12 cellular contexts compared by ENCODE assay signal in genomic region chr11:120236169-120237107, GRCh38. TPM values are rescaled to one million over a fixed set of nuclear protein-coding genes. Genes with fewer than 3 reads are reported as not detected.
A peak's percentile ranks its signal among the peaks of the same experiment; 100 is the strongest.
DNase-seq lines count a peak whose midpoint lies in the region; ATAC-seq and TF ChIP-seq lines count a peak whose summit lies in the region.
"Had no signal": no experiment of that assay in that cellular context is flagged by ENCODE, and none has a peak within 500 bp of the region (broad histone marks: within the 10 kb centered on the region; RNA-seq: fewer than 3 reads in every experiment).

No MANE protein-coding gene starts in this region.

- no peaks in the 10 kb centered on the region for H3K36me3 ChIP-seq in Karpas-422 (ENCODE audit: insufficient read depth, low read length)
- no peaks in the 10 kb centered on the region for H3K36me3 ChIP-seq in upper lobe of left lung
- H3K36me3 ChIP-seq: gastrocnemius medialis had no signal

- peaks cover 6% of the 10 kb centered on the region for H3K4me1 Mint-ChIP-seq in activated naive CD8-positive, alpha-beta T cell treated with anti-CD3 and anti-CD28 coated beads for 36 hours

- DNase-seq in GM12865 (ENCODE audit: low read depth) = peak; percentile 19
- DNase-seq in Karpas-422 = peak; percentile 56
- no peak for DNase-seq in activated naive CD8-positive, alpha-beta T cell treated with anti-CD3 and anti-CD28 coated beads for 36 hours
- DNase-seq in kidney tubule cell (ENCODE audit: low spot score) = peak; percentile 86
- DNase-seq in COLO829 (ENCODE audit: low spot score) = no peak
- no peak for DNase-seq in upper lobe of left lung
- no peak for DNase-seq in amygdala (lab: John Stamatoyannopoulos, UW)
- DNase-seq: gastrocnemius medialis, NCI-H1105, testis had no signal

- ATAC-seq in upper lobe of left lung (ENCODE audit: low FRiP score in 2 of 2) = no peak
- ATAC-seq in GM21529 (IDR thresholded peaks at IDR 0.05; ENCODE audit: unreplicated experiment) = no peak
- ATAC-seq: gastrocnemius medialis had no signal

- H3K9ac ChIP-seq in Karpas-422 (ENCODE audit: low read length) = no peak overlapping the region

- TF ChIP-seq POLR2A in upper lobe of left lung (IDR thresholded peaks at IDR 0.05) = no peak

- no peak for TF ChIP-seq EP300 in upper lobe of left lung (IDR thresholded peaks at IDR 0.05)

- no peaks in the 10 kb centered on the region for H3K9me2 ChIP-seq in Karpas-422 (replicated peaks; ENCODE audit: insufficient read depth, low read length)

- H3K27ac ChIP-seq in Karpas-422 (ENCODE audit: low read length) (no peak overlapping the region), upper lobe of left lung (no peak overlapping the region)
- H3K27ac ChIP-seq: gastrocnemius medialis, psoas muscle, testis had no signal

- no peak overlapping the region for H3K4me3 Mint-ChIP-seq in activated naive CD8-positive, alpha-beta T cell treated with anti-CD3 and anti-CD28 coated beads for 36 hours

- no peak overlapping the region for H3K4me3 ChIP-seq in GM12865 (ENCODE audit: low read depth, low read length)
- no peak overlapping the region for H3K4me3 ChIP-seq in Karpas-422 (ENCODE audit: low read length)
- no peak overlapping the region for H3K4me3 ChIP-seq in upper lobe of left lung
- H3K4me3 ChIP-seq: gastrocnemius medialis, psoas muscle, testis had no signal

- 41 to 45% methylated on average over 5 of the region's 5 CpGs for WGBS in upper lobe of left lung, 2 donors

- H3K4me1 ChIP-seq in Karpas-422 (ENCODE audit: low read length) = peaks cover 22% of the 10 kb centered on the region
- H3K4me1 ChIP-seq in upper lobe of left lung = peaks cover 0 to 10% (median 5%) of the 10 kb centered on the region in 4 donors
- H3K4me1 ChIP-seq: psoas muscle, testis had no signal

- H3K27me3 ChIP-seq in Karpas-422 (ENCODE audit: low read length) (no peaks in the 10 kb centered on the region), upper lobe of left lung (peaks cover 0 to 8% (median 7%) of the 10 kb centered on the region in 4 donors)
- H3K27me3 ChIP-seq: testis had no signal

- no peaks in the 10 kb centered on the region for H3K79me2 ChIP-seq in Karpas-422 (ENCODE audit: low read length)

- H3K36me3 Mint-ChIP-seq in activated naive CD8-positive, alpha-beta T cell treated with anti-CD3 and anti-CD28 coated beads for 36 hours = no peaks in the 10 kb centered on the region

- no peaks in the 10 kb centered on the region for H4K20me1 ChIP-seq in Karpas-422 (ENCODE audit: insufficient read depth, low read depth, low read length)

- peaks cover 65% of the 10 kb centered on the region for H3K27me3 Mint-ChIP-seq in activated naive CD8-positive, alpha-beta T cell treated with anti-CD3 and anti-CD28 coated beads for 36 hours

- no peak overlapping the region for H2AFZ ChIP-seq in Karpas-422 (ENCODE audit: low read length)

- TF ChIP-seq CTCF in GM12865 (IDR thresholded peaks at IDR 0.05; ENCODE audit: insufficient read depth, low read depth, low read length, missing control alignments) (no peak), upper lobe of left lung (IDR thresholded peaks at IDR 0.05) (no peak)

- H3K27ac Mint-ChIP-seq in activated naive CD8-positive, alpha-beta T cell treated with anti-CD3 and anti-CD28 coated beads for 36 hours = peak overlapping the region; percentile 63

- peak overlapping the region; percentile 44 for H3K4me2 ChIP-seq in Karpas-422 (ENCODE audit: low read depth, low read length, poor library complexity, severe bottlenecking)

- no peaks in the 10 kb centered on the region for H3K9me3 Mint-ChIP-seq in activated naive CD8-positive, alpha-beta T cell treated with anti-CD3 and anti-CD28 coated beads for 36 hours

- no peaks in the 10 kb centered on the region for H3K9me3 ChIP-seq in Karpas-422 (ENCODE audit: low read length)
- no peaks in the 10 kb centered on the region for H3K9me3 ChIP-seq in upper lobe of left lung
- H3K9me3 ChIP-seq: gastrocnemius medialis, psoas muscle, testis had no signal

RNA-seq across cellular contexts. Expression of gene POU2F3, which starts 3.5 kb away (rescaled TPM):
- total RNA-seq in Karpas-422 (2014; rRNA removed; shearing (Covaris generic); ENCODE audit: low replicate concordance) = 0.11 TPM in 1 of 2 replicates, not detected in the other
- total RNA-seq in activated naive CD8-positive, alpha-beta T cell treated with anti-CD3 and anti-CD28 coated beads for 36 hours = not detected
- 10 to 100 TPM in 1 of 6 donors, 1 to 10 TPM in 5; 1.7 to 21.0 (median 3.5) TPM for total RNA-seq in upper lobe of left lung
- total RNA-seq: gastrocnemius medialis, psoas muscle had no signal

RNA-seq across cellular contexts. Expression of gene OAF, which starts 25.6 kb away (rescaled TPM):
- 0.30 and 1.4 TPM in 2 replicates for total RNA-seq in Karpas-422 (2014; rRNA removed; shearing (Covaris generic); ENCODE audit: low replicate concordance)
- 1 to 10 TPM; 3.0 to 3.6 TPM for total RNA-seq in activated naive CD8-positive, alpha-beta T cell treated with anti-CD3 and anti-CD28 coated beads for 36 hours
- 10 to 100 TPM in 2 of 6 donors, 1 to 10 TPM in 4; 5.1 to 41.6 (median 8.7) TPM for total RNA-seq in upper lobe of left lung

Comparison
In these comparisons a context has a peak if more than half of its experiments do, and no peak if none do; other contexts are left out.
1. DNase-seq: peak in GM12865 (single experiment), Karpas-422 (single experiment) and kidney tubule cell (single experiment); none in activated naive CD8-positive, alpha-beta T cell treated with anti-CD3 and anti-CD28 coated beads for 36 hours (single experiment), COLO829 (single experiment), upper lobe of left lung (0 of 2) and amygdala (0 of 56).